In genomic region chr11:118227865-118228785, GRCh38 we compare ENCODE assay signal across 8 cellular contexts. TPM values are rescaled to one million over a fixed set of nuclear protein-coding genes. Genes with fewer than 3 reads are reported as not detected.
A peak's percentile ranks its signal among the peaks of the same experiment; 100 is the strongest.
DNase-seq lines count a peak whose midpoint lies in the region; ATAC-seq lines count a peak whose summit lies in the region.

No MANE protein-coding gene starts in this region.

- peaks cover 52% of the 10 kb centered on the region for H3K4me1 Mint-ChIP-seq in activated T-helper 2 cell treated with anti-CD3 and anti-CD28 coated beads, Interferon-gamma antibody, Interleukin-2, Interleukin-4, amounts not matched to agents 10 μg/mL and 5 μg/mL and 100 μg/mL, durations not matched to agents 14 hours and 24 hours and 36 hours (ENCODE audit: low read depth)

- no peaks in the 10 kb centered on the region for H3K9me3 Mint-ChIP-seq in activated T-helper 2 cell treated with anti-CD3 and anti-CD28 coated beads, Interferon-gamma antibody, Interleukin-2, Interleukin-4, amounts not matched to agents 10 μg/mL and 5 μg/mL and 100 μg/mL, durations not matched to agents 14 hours and 24 hours and 36 hours

- peaks cover 0 to 35% (median 0%) of the 10 kb centered on the region in 11 experiments; a peak in 5 of 22 replicates for H3K36me3 ChIP-seq in BLaER1 treated with 17β-estradiol and CSF1 and Interleukin-3, amounts not matched to agents 10 nM and 100 nM

- peak; percentile 47 for DNase-seq in activated T-helper 2 cell treated with anti-CD3 and anti-CD28 coated beads, Interferon-gamma antibody, Interleukin-2, Interleukin-4, amounts not matched to agents 10 μg/mL and 5 μg/mL and 100 μg/mL, durations not matched to agents 14 hours and 24 hours and 36 hours (ENCODE audit: low spot score)
- DNase-seq in NCI-H2107 (lab: John Stamatoyannopoulos, UW) (no peak), NCI-H526 (lab: John Stamatoyannopoulos, UW) (no peak), NCI-H2171 treated with DMSO at 0.1 percent for 48 hours (lab: John Stamatoyannopoulos, UW) (no peak)
- no peak for DNase-seq in stimulated activated naive CD4-positive, alpha-beta T cell treated with Interleukin-2 at 50 U/mL for 16 hours (lab: John Stamatoyannopoulos, UW)

- intact Hi-C loops in activated T-helper 2 cell treated with anti-CD3 and anti-CD28 coated beads, Interferon-gamma antibody, Interleukin-2, Interleukin-4, amounts not matched to agents 10 μg/mL and 5 μg/mL and 100 μg/mL, durations not matched to agents 14 hours and 24 hours and 36 hours (cut with micrococcal nuclease): loop anchor here (1.0 to 5.0 kb wide), 4 partner anchors 11 to 241 kb away; partner anchors contain the start of gene IL10RA

- H3K27me3 Mint-ChIP-seq in activated T-helper 2 cell treated with anti-CD3 and anti-CD28 coated beads, Interferon-gamma antibody, Interleukin-2, Interleukin-4, amounts not matched to agents 10 μg/mL and 5 μg/mL and 100 μg/mL, durations not matched to agents 14 hours and 24 hours and 36 hours (ENCODE audit: low read depth): no peaks in the 10 kb centered on the region

- H3K27ac ChIP-seq in BLaER1 treated with 17β-estradiol and CSF1 and Interleukin-3, amounts not matched to agents 10 nM and 100 nM: peak overlapping the region; percentile 58 to 93 (median 72)

- H3K4me3 Mint-ChIP-seq in activated T-helper 2 cell treated with anti-CD3 and anti-CD28 coated beads, Interferon-gamma antibody, Interleukin-2, Interleukin-4, amounts not matched to agents 10 μg/mL and 5 μg/mL and 100 μg/mL, durations not matched to agents 14 hours and 24 hours and 36 hours (ENCODE audit: low read depth): peak overlapping the region; percentile 67

- H3K4me2 ChIP-seq in BLaER1 treated with 17β-estradiol and CSF1 and Interleukin-3, amounts not matched to agents 10 nM and 100 nM: peak overlapping the region; percentile 56 to 83 (median 74)

- H3K9me3 ChIP-seq in BLaER1 treated with 17β-estradiol and CSF1 and Interleukin-3, amounts not matched to agents 10 nM and 100 nM (replicated peaks in 1 of 11): peaks cover 0 to 13% (median 0%) of the 10 kb centered on the region in 11 experiments; a peak in 3 of 22 replicates

- H4K20me1 ChIP-seq in BLaER1 treated with 17β-estradiol and CSF1 and Interleukin-3, amounts not matched to agents 10 nM and 100 nM: no peaks in the 10 kb centered on the region

- peak overlapping the region; percentile 95 for H3K27ac Mint-ChIP-seq in activated T-helper 2 cell treated with anti-CD3 and anti-CD28 coated beads, Interferon-gamma antibody, Interleukin-2, Interleukin-4, amounts not matched to agents 10 μg/mL and 5 μg/mL and 100 μg/mL, durations not matched to agents 14 hours and 24 hours and 36 hours

- H3K27me3 ChIP-seq in BLaER1 treated with 17β-estradiol and CSF1 and Interleukin-3, amounts not matched to agents 10 nM and 100 nM: peaks cover 0 to 7% (median 0%) of the 10 kb centered on the region in 11 experiments; a peak in 1 of 22 replicates

- peaks cover 65 to 100% (median 71%) of the 10 kb centered on the region in 10 experiments for H3K4me1 ChIP-seq in BLaER1 treated with 17β-estradiol and CSF1 and Interleukin-3, amounts not matched to agents 10 nM and 100 nM

- H3K9ac ChIP-seq in BLaER1 treated with 17β-estradiol and CSF1 and Interleukin-3, amounts not matched to agents 10 nM and 100 nM: peak overlapping the region in 5 of 11 experiments; percentile 63 to 83 (median 69); a peak in 12 of 22 replicates

- peaks cover 50% of the 10 kb centered on the region for H3K36me3 Mint-ChIP-seq in activated T-helper 2 cell treated with anti-CD3 and anti-CD28 coated beads, Interferon-gamma antibody, Interleukin-2, Interleukin-4, amounts not matched to agents 10 μg/mL and 5 μg/mL and 100 μg/mL, durations not matched to agents 14 hours and 24 hours and 36 hours (ENCODE audit: low read depth)

- peak; percentile 69 for ATAC-seq in GM19438 (IDR thresholded peaks at IDR 0.05; ENCODE audit: low read depth, unreplicated experiment)
- peak; percentile 61 for ATAC-seq in HG03439 (IDR thresholded peaks at IDR 0.05; ENCODE audit: unreplicated experiment)

- no peak overlapping the region for H3K4me3 ChIP-seq in BLaER1 treated with 17β-estradiol and CSF1 and Interleukin-3, amounts not matched to agents 10 nM and 100 nM

RNA-seq across cellular contexts. Expression of gene JAML, which starts 3.3 kb away (rescaled TPM):
- total RNA-seq in activated T-helper 2 cell treated with anti-CD3 and anti-CD28 coated beads, Interferon-gamma antibody, Interleukin-2, Interleukin-4, amounts not matched to agents 10 μg/mL and 5 μg/mL and 100 μg/mL, durations not matched to agents 14 hours and 24 hours and 36 hours: 377 and 389 TPM in 2 replicates

RNA-seq across cellular contexts. Expression of gene MPZL3, which starts 24.0 kb away (rescaled TPM):
- 49.5 and 49.7 TPM in 2 replicates for total RNA-seq in activated T-helper 2 cell treated with anti-CD3 and anti-CD28 coated beads, Interferon-gamma antibody, Interleukin-2, Interleukin-4, amounts not matched to agents 10 μg/mL and 5 μg/mL and 100 μg/mL, durations not matched to agents 14 hours and 24 hours and 36 hours

RNA-seq across cellular contexts. Expression of gene MPZL2, which starts 36.0 kb away (rescaled TPM):
- 13.9 and 14.6 TPM in 2 replicates for total RNA-seq in activated T-helper 2 cell treated with anti-CD3 and anti-CD28 coated beads, Interferon-gamma antibody, Interleukin-2, Interleukin-4, amounts not matched to agents 10 μg/mL and 5 μg/mL and 100 μg/mL, durations not matched to agents 14 hours and 24 hours and 36 hours

RNA-seq across cellular contexts. Expression of gene SCN2B, which starts 51.7 kb away (rescaled TPM):
- total RNA-seq in activated T-helper 2 cell treated with anti-CD3 and anti-CD28 coated beads, Interferon-gamma antibody, Interleukin-2, Interleukin-4, amounts not matched to agents 10 μg/mL and 5 μg/mL and 100 μg/mL, durations not matched to agents 14 hours and 24 hours and 36 hours: 0.02 TPM in 1 of 2 replicates, not detected in the other
